1 cellular context compared by ENCODE assay signal in the genomic region with DNA sequence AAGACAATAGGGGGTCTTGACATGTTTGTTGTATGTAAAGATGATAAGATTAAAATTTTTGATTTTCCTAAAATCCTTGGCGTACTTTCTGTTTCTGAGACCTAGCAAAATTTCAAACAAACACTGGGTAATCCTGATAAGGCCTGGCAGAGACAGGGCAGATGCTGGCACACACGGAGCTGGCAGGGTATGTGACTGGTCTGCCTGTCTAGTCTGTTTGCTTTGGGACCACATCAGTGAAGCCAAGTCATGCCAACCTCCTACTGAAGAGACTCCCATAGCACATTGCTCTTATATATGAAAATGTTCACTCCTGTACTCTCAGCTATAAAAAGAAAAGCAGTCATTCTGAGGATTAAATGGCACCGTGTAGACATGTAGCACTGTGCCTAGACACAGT.
TF ChIP-seq lines count a peak whose summit lies in the region.

No MANE protein-coding gene starts in this region.

TF ChIP-seq in HepG2, 621 proteins besides CTCF, POLR2A, EP300 and RAD21 (continued from another document):
- TF ChIP-seq RFXAP (CRISPR knock-in tag; IDR thresholded peaks at IDR 0.05; ENCODE audit: borderline replicate concordance) (no peak), ZMYM3 (CRISPR knock-in tag; IDR thresholded peaks at IDR 0.05) (no peak), RAD51 (IDR thresholded peaks at IDR 0.05; ENCODE audit: borderline replicate concordance) (no peak), ZNF674 (CRISPR knock-in tag; IDR thresholded peaks at IDR 0.05; ENCODE audit: low read depth) (no peak), MEF2D (CRISPR knock-in tag; IDR thresholded peaks at IDR 0.05) (no peak), ZNF724P (CRISPR knock-in tag; IDR thresholded peaks at IDR 0.05; ENCODE audit: borderline replicate concordance) (no peak), FOXA3 (CRISPR knock-in tag; IDR thresholded peaks at IDR 0.05) (no peak), ZFP36L1 (CRISPR knock-in tag; IDR thresholded peaks at IDR 0.05) (no peak)
- TF ChIP-seq, protein P1, sequence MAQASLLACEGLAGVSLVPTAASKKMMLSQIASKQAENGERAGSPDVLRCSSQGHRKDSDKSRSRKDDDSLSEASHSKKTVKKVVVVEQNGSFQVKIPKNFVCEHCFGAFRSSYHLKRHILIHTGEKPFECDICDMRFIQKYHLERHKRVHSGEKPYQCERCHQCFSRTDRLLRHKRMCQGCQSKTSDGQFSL (CRISPR knock-in tag; IDR thresholded peaks at IDR 0.05): no peak
- TF ChIP-seq, protein P2, sequence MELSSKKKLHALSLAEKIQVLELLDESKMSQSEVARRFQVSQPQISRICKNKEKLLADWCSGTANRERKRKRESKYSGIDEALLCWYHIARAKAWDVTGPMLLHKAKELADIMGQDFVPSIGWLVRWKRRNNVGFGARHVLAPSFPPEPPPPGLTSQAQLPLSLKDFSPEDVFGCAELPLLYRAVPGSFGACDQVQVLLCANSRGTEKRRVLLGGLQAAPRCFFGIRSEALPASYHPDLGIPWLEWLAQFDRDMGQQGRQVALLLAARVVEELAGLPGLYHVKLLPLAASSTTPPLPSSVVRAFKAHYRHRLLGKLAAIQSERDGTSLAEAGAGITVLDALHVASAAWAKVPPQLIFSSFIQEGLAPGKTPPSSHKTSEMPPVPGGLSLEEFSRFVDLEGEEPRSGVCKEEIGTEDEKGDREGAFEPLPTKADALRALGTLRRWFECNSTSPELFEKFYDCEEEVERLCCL (CRISPR knock-in tag; IDR thresholded peaks at IDR 0.05; ENCODE audit: borderline replicate concordance): no peak
- TF ChIP-seq, protein P3, sequence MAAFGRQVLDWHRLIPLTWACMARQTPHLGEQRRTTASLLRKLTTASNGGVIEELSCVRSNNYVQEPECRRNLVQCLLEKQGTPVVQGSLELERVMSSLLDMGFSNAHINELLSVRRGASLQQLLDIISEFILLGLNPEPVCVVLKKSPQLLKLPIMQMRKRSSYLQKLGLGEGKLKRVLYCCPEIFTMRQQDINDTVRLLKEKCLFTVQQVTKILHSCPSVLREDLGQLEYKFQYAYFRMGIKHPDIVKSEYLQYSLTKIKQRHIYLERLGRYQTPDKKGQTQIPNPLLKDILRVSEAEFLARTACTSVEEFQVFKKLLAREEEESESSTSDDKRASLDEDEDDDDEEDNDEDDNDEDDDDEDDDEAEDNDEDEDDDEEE (CRISPR knock-in tag; IDR thresholded peaks at IDR 0.05): no peak
